Comparison of ENCODE assay signal across 7 cellular contexts in genomic region chr14:23539209-23539866, GRCh38. TPM values are rescaled to one million over a fixed set of nuclear protein-coding genes. Genes with fewer than 3 reads are reported as not detected.
DNase-seq lines count a peak whose midpoint lies in the region; ATAC-seq and TF ChIP-seq lines count a peak whose summit lies in the region.

No MANE protein-coding gene starts in this region.

- peaks cover 6% of the 10 kb centered on the region for H3K4me1 ChIP-seq in HAP-1
- H3K4me1 ChIP-seq in body of pancreas = no peaks in the 10 kb centered on the region
- H3K4me1 ChIP-seq in iPS-20b (ENCODE audit: insufficient read depth, low read length) = peaks cover 23% of the 10 kb centered on the region

- peak; percentile 84 for ATAC-seq in body of pancreas
- peak; percentile 52 for ATAC-seq in stimulated activated naive CD8-positive, alpha-beta T cell treated with anti-CD3 and anti-CD28 coated beads, Interleukin-15, Interleukin-2, amounts not matched to agents 100 U/mL and 50 U/mL, for 24 hours
- ATAC-seq in HG03159 (IDR thresholded peaks at IDR 0.05; ENCODE audit: unreplicated experiment) = no peak

- WGBS in body of pancreas, 2 donors = 25 to 27% methylated on average over 7 of the region's 7 CpGs

- no peaks in the 10 kb centered on the region for H3K9me3 ChIP-seq in HAP-1
- no peaks in the 10 kb centered on the region for H3K9me3 ChIP-seq in body of pancreas
- no peaks in the 10 kb centered on the region for H3K9me3 ChIP-seq in iPS-20b (ENCODE audit: insufficient read depth, low read depth, low read length)

- intact Hi-C loops in body of pancreas (cut with DNase I) = no loop called here

- H3K27ac ChIP-seq in body of pancreas (no peak overlapping the region), iPS-20b (ENCODE audit: low read length) (peak overlapping the region; percentile 100)

- DNase-seq in DMS79 (lab: John Stamatoyannopoulos, UW) (peak; percentile 37), HAP-1 (ENCODE audit: low spot score in 2 of 2) (peak; percentile 34 to 71), NCI-H460 (ENCODE audit: extremely low read depth, low read depth) (peak; percentile 56), body of pancreas (peak in 1 of 4 donors; percentile 34)
- DNase-seq in stimulated activated naive CD8-positive, alpha-beta T cell treated with anti-CD3 and anti-CD28 coated beads, Interleukin-15, Interleukin-2, amounts not matched to agents 100 U/mL and 50 U/mL, for 24 hours = no peak

- H3K9ac ChIP-seq in iPS-20b (ENCODE audit: low read depth, low read length) = peak overlapping the region; percentile 94; the same call in 1 of the 2 replicates

- peak; percentile 58 to 76 (median 66) for TF ChIP-seq CTCF in body of pancreas (IDR thresholded peaks at IDR 0.05)

- in situ Hi-C loops in HAP-1 (cut with MboI; ENCODE audit: low sequenced_read_pairs) = no loop called here

- no peak for TF ChIP-seq POLR2A in body of pancreas (IDR thresholded peaks at IDR 0.05)

- no peaks in the 10 kb centered on the region for H3K27me3 ChIP-seq in HAP-1 (ENCODE audit: low read depth)
- no peaks in the 10 kb centered on the region for H3K27me3 ChIP-seq in body of pancreas
- H3K27me3 ChIP-seq in iPS-20b (ENCODE audit: insufficient read depth, low read length) = no peaks in the 10 kb centered on the region

- H3K36me3 ChIP-seq in HAP-1 (replicated peaks) = no peaks in the 10 kb centered on the region
- no peaks in the 10 kb centered on the region for H3K36me3 ChIP-seq in body of pancreas (replicated peaks in 1 of 2; ENCODE audit: insufficient read depth in 1 of 2, low read depth in 2 of 2)
- peaks cover 27% of the 10 kb centered on the region for H3K36me3 ChIP-seq in iPS-20b (ENCODE audit: insufficient read depth, low read depth, low read length)

- H3K4me3 ChIP-seq in HAP-1 = no peak overlapping the region
- H3K4me3 ChIP-seq in body of pancreas = no peak overlapping the region
- peak overlapping the region; percentile 76 for H3K4me3 ChIP-seq in iPS-20b (ENCODE audit: low read length)

RNA-seq across cellular contexts. Expression of gene ZFHX2, which starts 12.2 kb away (rescaled TPM):
- 0.15 and 0.43 TPM in 2 replicates for total RNA-seq in NCI-H460 (2014; rRNA removed; shearing (Covaris generic))
- 2.0 TPM in 1 of 2 replicates, not detected in the other for polyA plus RNA-seq in NCI-H460 (2014; cell fraction: nucleus; rRNA removed)
- total RNA-seq in body of pancreas = 1 to 10 TPM in 1 of 2 donors, under 1 TPM in 1; 0.33 to 1.6 TPM

RNA-seq across cellular contexts. Expression of gene THTPA, which starts 16.7 kb away (rescaled TPM):
- total RNA-seq in NCI-H460 (2014; rRNA removed; shearing (Covaris generic)) = 15.3 and 23.6 TPM in 2 replicates
- 26.8 and 52.2 TPM in 2 replicates for polyA plus RNA-seq in NCI-H460 (2014; cell fraction: nucleus; rRNA removed)
- 10 to 100 TPM; 11.7 to 43.2 TPM for total RNA-seq in body of pancreas

RNA-seq across cellular contexts. Expression of gene AP1G2, which starts 28.3 kb away (rescaled TPM):
- total RNA-seq in NCI-H460 (2014; rRNA removed; shearing (Covaris generic)) = 28.7 and 45.2 TPM in 2 replicates
- polyA plus RNA-seq in NCI-H460 (2014; cell fraction: nucleus; rRNA removed) = 254 and 297 TPM in 2 replicates
- total RNA-seq in body of pancreas = 100 to 1,000 TPM; 150 to 237 TPM

RNA-seq across cellular contexts. Expression of gene JPH4, which starts 39.3 kb away (rescaled TPM):
- total RNA-seq in NCI-H460 (2014; rRNA removed; shearing (Covaris generic)) = not detected in 2 replicates
- polyA plus RNA-seq in NCI-H460 (2014; cell fraction: nucleus; rRNA removed) = not detected in 2 replicates
- total RNA-seq in body of pancreas = under 1 TPM; 0.52 to 0.99 TPM
